In genomic region chr3:32500880-32501784, GRCh38 we compare ENCODE assay signal across 8 cellular contexts. TPM values are rescaled to one million over a fixed set of nuclear protein-coding genes. Genes with fewer than 3 reads are reported as not detected.
DNase-seq lines count a peak whose midpoint lies in the region; TF ChIP-seq lines count a peak whose summit lies in the region.

No MANE protein-coding gene starts in this region.

- no peaks in the 10 kb centered on the region for H3K36me3 ChIP-seq in GM23248 (ENCODE audit: low read depth)
- peaks cover 22% of the 10 kb centered on the region for H3K36me3 ChIP-seq in SJSA1

- in situ Hi-C loops in GM23248 (cut with MboI) (loop anchor here (10.0 kb wide), 1 partner anchor 164 kb away; no protein-coding TSS in a partner anchor), ACHN (cut with HindIII; ENCODE audit: low pct_ligation_motif_present, low pct_unique_long_range_greater_than_20kb, low sequenced_read_pairs) (no loop called here)

- H3K9me3 ChIP-seq in GM23248 (ENCODE audit: low read depth): no peaks in the 10 kb centered on the region
- no peaks in the 10 kb centered on the region for H3K9me3 ChIP-seq in SJSA1 (replicated peaks)

- H2AFZ ChIP-seq in GM23248: peak overlapping the region; percentile 98

- H3K4me3 ChIP-seq in GM23248: peak overlapping the region; percentile 84
- H3K4me3 ChIP-seq in SJSA1: peak overlapping the region; percentile 97
- peak overlapping the region; percentile 70 to 98 for H3K4me3 ChIP-seq in foreskin fibroblast (ENCODE audit: low read depth in 1 of 2, low read length in 2 of 2)
- peak overlapping the region; percentile 97 for H3K4me3 ChIP-seq in retinal pigment epithelial cell (ENCODE audit: low read length)

- H3K9ac ChIP-seq in GM23248: peak overlapping the region; percentile 92

- peak overlapping the region; percentile 97 for H3K4me2 ChIP-seq in GM23248 (ENCODE audit: unreplicated experiment)

- H3K79me2 ChIP-seq in GM23248 (ENCODE audit: insufficient read depth): peaks cover 55% of the 10 kb centered on the region

- H3F3A ChIP-seq in GM23248 (ENCODE audit: insufficient read depth): peaks cover 17% of the 10 kb centered on the region

- no peaks in the 10 kb centered on the region for H3K9me2 ChIP-seq in GM23248 (ENCODE audit: insufficient read depth)

- peak overlapping the region; percentile 91 for H3K27ac ChIP-seq in GM23248
- H3K27ac ChIP-seq in SJSA1: peak overlapping the region; percentile 97

- no peaks in the 10 kb centered on the region for H3K27me3 ChIP-seq in GM23248 (replicated peaks; ENCODE audit: insufficient read depth)
- no peaks in the 10 kb centered on the region for H3K27me3 ChIP-seq in SJSA1 (replicated peaks)

- no peaks in the 10 kb centered on the region for H4K20me1 ChIP-seq in GM23248 (ENCODE audit: insufficient read depth)

- H3K4me1 ChIP-seq in GM23248 (ENCODE audit: insufficient read depth) (peaks cover 12% of the 10 kb centered on the region), SJSA1 (replicated peaks) (peaks cover 16% of the 10 kb centered on the region)

- 70 to 74% methylated on average over 25 of the region's 25 CpGs for WGBS in GM23248 (ENCODE audit: low coverage in 1 of 2, low lambda C conversion rate in 2 of 2, missing lambda C conversion rate in 2 of 2), 2 experiments

- DNase-seq in GM23248 (peak; percentile 11), SJSA1 (ENCODE audit: low read depth in 1 of 2, low spot score in 2 of 2) (peak in 1 of 2 experiments; percentile 1), foreskin fibroblast (no peak), retinal pigment epithelial cell (ENCODE audit: low read depth) (no peak), DMS79 treated with DMSO at 0.1 percent for 48 hours (lab: John Stamatoyannopoulos, UW) (no peak), ACHN (no peak), NCI-H2081 treated with DMSO at 0.1 percent for 48 hours (lab: John Stamatoyannopoulos, UW) (no peak), kidney glomerular epithelial cell (lab: John Stamatoyannopoulos, UW) (no peak)

- no peak for TF ChIP-seq CTCF in foreskin fibroblast (IDR thresholded peaks at IDR 0.05; ENCODE audit: low read depth, low read length)
- no peak for TF ChIP-seq CTCF in retinal pigment epithelial cell (conservative IDR thresholded peaks at IDR 0.05; ENCODE audit: low read depth, low read length)

RNA-seq across cellular contexts. Expression of gene CMTM6, which starts 1.5 kb away (rescaled TPM):
- 91.7 and 104 TPM in 2 replicates for total RNA-seq in GM23248 (2014; rRNA removed; shearing (Covaris generic))
- polyA plus RNA-seq in GM23248 (2016; fragmentation: Nextera tagmentation; extraction: Ambion mirVana): 78.6 and 82.9 TPM in 2 replicates
- total RNA-seq in SJSA1 (2014; rRNA removed; shearing (Covaris generic)): 159 and 204 TPM in 2 replicates
